Comparison of ENCODE assay signal across 8 cellular contexts in the genomic region with DNA sequence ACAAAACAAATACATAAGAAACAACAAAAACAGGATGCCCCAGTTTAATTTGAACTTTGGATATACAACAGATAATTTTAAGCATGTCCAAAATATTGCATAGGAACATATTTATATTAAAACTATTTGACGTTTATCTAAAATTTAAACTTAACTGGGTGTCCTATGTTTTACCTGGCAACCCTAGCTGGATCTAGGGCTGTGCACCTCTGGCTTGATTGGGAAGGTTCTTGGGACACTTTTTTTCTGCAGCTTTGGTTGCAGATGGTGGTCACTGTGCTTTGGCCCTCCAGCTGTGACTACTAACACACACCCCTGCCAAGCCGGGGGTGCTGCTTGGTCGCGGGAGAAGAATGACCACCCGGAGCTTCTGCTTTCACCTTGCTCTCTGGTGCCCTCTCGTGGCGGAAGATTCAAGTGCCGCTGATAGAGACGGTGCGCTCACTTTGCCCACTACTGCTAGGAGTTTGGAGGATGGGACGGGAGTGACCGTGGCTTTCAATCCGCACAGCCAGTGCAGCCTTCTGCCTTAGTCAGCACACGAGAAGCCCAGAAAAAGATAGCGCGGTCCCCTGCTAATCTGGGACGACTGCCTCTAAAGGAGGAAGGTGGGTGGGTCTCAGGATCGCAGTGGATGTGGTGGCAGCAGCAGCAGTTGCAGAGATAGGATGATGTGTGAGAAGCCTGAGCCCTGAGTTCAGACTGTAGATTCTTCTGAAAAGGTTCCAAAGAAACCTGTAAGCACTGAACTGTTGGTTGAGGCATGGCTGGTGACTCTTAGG. TPM values are rescaled to one million over a fixed set of nuclear protein-coding genes. Genes with fewer than 3 reads are reported as not detected.
A peak's percentile ranks its signal among the peaks of the same experiment; 100 is the strongest.
DNase-seq lines count a peak whose midpoint lies in the region; ATAC-seq, FAIRE-seq and TF ChIP-seq lines count a peak whose summit lies in the region.

No MANE protein-coding gene starts in this region.

- no peaks in the 10 kb centered on the region for H3K9me3 Mint-ChIP-seq in GM23338

- H3K4me3 ChIP-seq in AG10803 (ENCODE audit: low read length) (peak overlapping the region; percentile 47), GM23338 (peak overlapping the region; percentile 41), HepG2 (replicated peaks in 1 of 3; ENCODE audit: insufficient read depth in 1 of 3, low read depth in 2 of 3, low read length in 3 of 3) (no peak overlapping the region)

- H3K79me2 ChIP-seq in GM23338 (replicated peaks; ENCODE audit: insufficient read depth) (no peaks in the 10 kb centered on the region), HepG2 (ENCODE audit: insufficient read depth, low read length) (no peaks in the 10 kb centered on the region)

- TF ChIP-seq EP300 in HepG2 (IDR thresholded peaks at IDR 0.05; ENCODE audit: low read depth in 2 of 2, low read length in 2 of 2) (no peak), HepG2 (CRISPR knock-in tag; IDR thresholded peaks at IDR 0.05; ENCODE audit: borderline replicate concordance) (no peak)

- DNase-seq in AG10803 (ENCODE audit: low read depth) (peak; percentile 71), GM23338 (ENCODE audit: low spot score) (peak; percentile 94), NCI-H345 treated with DMSO at 0.1 percent for 48 hours (lab: John Stamatoyannopoulos, UW; ENCODE audit: unreplicated experiment) (peak; percentile 46), dedifferentiated amniotic fluid mesenchymal stem cell (ENCODE audit: extremely low spot score) (peak; percentile 31), HepG2 (ENCODE audit: low spot score) (peak; percentile 35)
- DNase-seq in activated CD4-positive, alpha-beta T cell treated with anti-CD3 and anti-CD28 coated beads, Interleukin-2, amount 50 U/mL, for 1 hour: peak; percentile 75
- peak; percentile 77 for DNase-seq in stimulated activated CD4-positive, alpha-beta T cell treated with anti-CD3 and anti-CD28 coated beads, Interleukin-4, amount 100 ng/mL, for 24 hours

- H3K27ac Mint-ChIP-seq in GM23338: no peak overlapping the region

- H3K36me3 ChIP-seq in GM23338 (ENCODE audit: insufficient read depth) (no peaks in the 10 kb centered on the region), HepG2 (replicated peaks in 1 of 2; ENCODE audit: control insufficient read depth in 1 of 2, insufficient read depth in 2 of 2, low read length in 2 of 2) (no peaks in the 10 kb centered on the region)

- peak overlapping the region; percentile 61; the same call in 2 of the 3 replicates for H3K4me3 Mint-ChIP-seq in GM23338

- intact Hi-C loops in HepG2 (cut with micrococcal nuclease; ENCODE audit: unreplicated experiment): no loop called here

- TF ChIP-seq RAD21 in HepG2 (CRISPR knock-in tag; IDR thresholded peaks at IDR 0.05): 0 out of 2 replicates have a peak, but pooled peaks have one; percentile 54

- in situ Hi-C loops in HepG2 (cut with HindIII; ENCODE audit: extremely low pct_ligation_motif_present, low pct_unique_long_range_greater_than_20kb): loop anchor here (5.0 kb wide), 1 partner anchor 216 kb away; no protein-coding TSS in a partner anchor

- no peaks in the 10 kb centered on the region for H3K4me1 ChIP-seq in GM23338 (ENCODE audit: insufficient read depth)
- H3K4me1 ChIP-seq in HepG2 (ENCODE audit: insufficient read depth, low read length): no peaks in the 10 kb centered on the region

- no peak overlapping the region for H3K27ac ChIP-seq in GM23338 (ENCODE audit: low read depth)
- no peak overlapping the region for H3K27ac ChIP-seq in HepG2 (ENCODE audit: extremely low read length, insufficient read depth, low read length)

- H3K9me3 ChIP-seq in HepG2 (ENCODE audit: low read length): no peaks in the 10 kb centered on the region

- no peaks in the 10 kb centered on the region for H3K9me2 ChIP-seq in GM23338 (ENCODE audit: insufficient read depth)

- peak overlapping the region; percentile 71 for H3K4me2 ChIP-seq in GM23338
- peak overlapping the region; percentile 40 for H3K4me2 ChIP-seq in HepG2 (ENCODE audit: low read depth, low read length)

- H3K36me3 Mint-ChIP-seq in GM23338 (ENCODE audit: low read depth): no peaks in the 10 kb centered on the region

- POLR2A ChIA-PET in HepG2 (lab: Yijun Ruan, JAX): no interaction called here

- BruUV-seq in HepG2 (replicated peaks; lab: Mats Ljungman, UMichigan): no TSS peak

- H3K27me3 ChIP-seq in GM23338 (ENCODE audit: insufficient read depth) (peaks cover 9% of the 10 kb centered on the region; the same call in 1 of the 2 replicates), HepG2 (ENCODE audit: control insufficient read depth in 1 of 2, insufficient read depth in 2 of 2, low read length in 2 of 2) (peaks cover 2 to 27% of the 10 kb centered on the region in 2 experiments; a peak in 4 of 5 replicates)

- ATAC-seq in GM23338: peak; percentile 98
- peak; percentile 90 for ATAC-seq in HepG2
- no peak for ATAC-seq in GM19328 (IDR thresholded peaks at IDR 0.05; ENCODE audit: unreplicated experiment)

- no peak overlapping the region for H3K9ac ChIP-seq in HepG2 (ENCODE audit: insufficient read depth, low read depth, low read length)

- peak; percentile 90 for TF ChIP-seq CTCF in AG10803 (conservative IDR thresholded peaks at IDR 0.05; ENCODE audit: low read length)
- peak; percentile 88 to 90 for TF ChIP-seq CTCF in GM23338 (conservative IDR thresholded peaks at IDR 0.05; ENCODE audit: low read depth in 2 of 2)
- TF ChIP-seq CTCF in HepG2 (CRISPR knock-in tag; IDR thresholded peaks at IDR 0.05): peak; percentile 91

- no peak for TF ChIP-seq POLR2A in HepG2 (IDR thresholded peaks at IDR 0.05; ENCODE audit: insufficient read depth in 1 of 2, low read depth in 2 of 2, low read length in 2 of 2)

- H3K4me1 Mint-ChIP-seq in GM23338: peaks cover 2% of the 10 kb centered on the region; the same call in 2 of the 3 replicates

- FAIRE-seq in HepG2 (lab: Jason Lieb, UNC): peak; percentile 56

- H2AFZ ChIP-seq in GM23338: peak overlapping the region; percentile 82
- H2AFZ ChIP-seq in HepG2 (ENCODE audit: low read length): no peak overlapping the region

- 9% methylated on average over 12 of the region's 18 CpGs for WGBS in HepG2 (ENCODE audit: low lambda C conversion rate)

- H4K20me1 ChIP-seq in GM23338 (replicated peaks; ENCODE audit: insufficient read depth) (no peaks in the 10 kb centered on the region), HepG2 (ENCODE audit: insufficient read depth, low read length) (no peaks in the 10 kb centered on the region)

- H3F3A ChIP-seq in GM23338 (replicated peaks; ENCODE audit: low read depth): no peaks in the 10 kb centered on the region

- CTCF ChIA-PET in HepG2 (lab: Yijun Ruan, JAX; ENCODE audit: low intra/inter-chr PET ratio, low total read pairs): interaction anchor here (1.2 to 1.3 kb wide), 2 partner anchors 61 to 215 kb away, joined by 3 to 9 read pairs; no protein-coding TSS in a partner anchor

- peaks cover 12% of the 10 kb centered on the region for H3K27me3 Mint-ChIP-seq in GM23338 (ENCODE audit: insufficient read depth, low read depth, poor library complexity)

TF ChIP-seq in GM23338, 12 proteins besides CTCF, POLR2A, EP300 and RAD21 (continues in another document):
- no peak for TF ChIP-seq JUNB (IDR thresholded peaks at IDR 0.05; ENCODE audit: unreplicated experiment)
- TF ChIP-seq, protein P1, sequence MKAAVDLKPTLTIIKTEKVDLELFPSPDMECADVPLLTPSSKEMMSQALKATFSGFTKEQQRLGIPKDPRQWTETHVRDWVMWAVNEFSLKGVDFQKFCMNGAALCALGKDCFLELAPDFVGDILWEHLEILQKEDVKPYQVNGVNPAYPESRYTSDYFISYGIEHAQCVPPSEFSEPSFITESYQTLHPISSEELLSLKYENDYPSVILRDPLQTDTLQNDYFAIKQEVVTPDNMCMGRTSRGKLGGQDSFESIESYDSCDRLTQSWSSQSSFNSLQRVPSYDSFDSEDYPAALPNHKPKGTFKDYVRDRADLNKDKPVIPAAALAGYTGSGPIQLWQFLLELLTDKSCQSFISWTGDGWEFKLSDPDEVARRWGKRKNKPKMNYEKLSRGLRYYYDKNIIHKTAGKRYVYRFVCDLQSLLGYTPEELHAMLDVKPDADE (IDR thresholded peaks at IDR 0.05): no peak

TF ChIP-seq in HepG2, 621 proteins besides CTCF, POLR2A, EP300 and RAD21:
- TF ChIP-seq ZNF432 (CRISPR knock-in tag; IDR thresholded peaks at IDR 0.05; ENCODE audit: borderline replicate concordance): no peak
- TF ChIP-seq CENPX (CRISPR knock-in tag; IDR thresholded peaks at IDR 0.05): no peak
- TF ChIP-seq STAG1 (CRISPR knock-in tag; IDR thresholded peaks at IDR 0.05): peak; percentile 70
- peak; percentile 52; the same call in 1 of the 2 replicates for TF ChIP-seq SMC3 (IDR thresholded peaks at IDR 0.05; ENCODE audit: low read length)

RNA-seq across cellular contexts. Expression of gene SPACA3, which starts 6.7 kb away (rescaled TPM):
- total RNA-seq in GM23338 (2014; rRNA removed; shearing (Covaris generic)): not detected in 2 replicates
- polyA plus RNA-seq in GM23338 (2016; fragmentation: Nextera tagmentation; extraction: Ambion mirVana) (not detected in 2 replicates), HepG2 (2011; rRNA removed) (not detected in 2 replicates)
- not detected in 2 replicates for total RNA-seq in HepG2 (2016; rRNA removed; fragmentation: Illumina TruSeq; extraction: Trizol)
- not detected in 2 replicates for total RNA-seq in HepG2 (2016; cell fraction: cytosol; rRNA removed; fragmentation: Illumina TruSeq; extraction: Trizol; ENCODE audit: low read depth)
- total RNA-seq in HepG2 (2016; cell fraction: insoluble cytoplasmic fraction; rRNA removed; fragmentation: Illumina TruSeq; extraction: Trizol): not detected in 2 replicates
- total RNA-seq in HepG2 (2016; cell fraction: membrane; rRNA removed; fragmentation: Illumina TruSeq; extraction: Trizol): not detected in 2 replicates
- total RNA-seq in HepG2 (2016; cell fraction: nucleus; rRNA removed; fragmentation: Illumina TruSeq; extraction: Trizol): not detected in 2 replicates
- not detected in 2 replicates for polyA plus RNA-seq in HepG2 (2011; cell fraction: cytosol; rRNA removed)
- not detected in 2 replicates for polyA plus RNA-seq in HepG2 (2011; cell fraction: nucleus; rRNA removed)
- polyA plus RNA-seq in HepG2 (2012): not detected in 2 replicates
- polyA plus RNA-seq in HepG2 (2016; cell fraction: cytosol; fragmentation: Illumina TruSeq; extraction: Trizol; ENCODE audit: low read depth): not detected in 2 replicates
- not detected in 2 replicates for polyA plus RNA-seq in HepG2 (2016; cell fraction: insoluble cytoplasmic fraction; fragmentation: Illumina TruSeq; extraction: Trizol; ENCODE audit: low read depth)
- not detected in 2 replicates for polyA plus RNA-seq in HepG2 (2016; cell fraction: membrane; fragmentation: Illumina TruSeq; extraction: Trizol; ENCODE audit: low read depth)
- not detected in 2 replicates for polyA plus RNA-seq in HepG2 (2016; cell fraction: nucleus; fragmentation: Illumina TruSeq; extraction: Trizol; ENCODE audit: insufficient read depth, low read depth)
- not detected in 2 replicates for polyA minus RNA-seq in HepG2 (2011; rRNA and poly(A)+ RNA removed; ENCODE audit: low replicate concordance)
- polyA minus RNA-seq in HepG2 (2011; cell fraction: cytosol; rRNA and poly(A)+ RNA removed): not detected in 2 replicates
- polyA minus RNA-seq in HepG2 (2011; cell fraction: nucleus; rRNA and poly(A)+ RNA removed): not detected in 2 replicates

Comparison
In these comparisons a context has a peak if more than half of its experiments do, and no peak if none do; other contexts are left out.
1. DNase-seq: peak in every context shown above with its lines; median percentile 94 in GM23338; 77 in stimulated activated CD4-positive, alpha-beta T cell treated with anti-CD3 and anti-CD28 coated beads, Interleukin-4, amount 100 ng/mL, for 24 hours; 75 in activated CD4-positive, alpha-beta T cell treated with anti-CD3 and anti-CD28 coated beads, Interleukin-2, amount 50 U/mL, for 1 hour; 71 in AG10803; 46 in NCI-H345 treated with DMSO at 0.1 percent for 48 hours; 35 in HepG2; 31 in dedifferentiated amniotic fluid mesenchymal stem cell.
2. H3K4me3 ChIP-seq: peak in AG10803 (single experiment) and GM23338 (single experiment); none in HepG2 (0 of 3).
3. Peak in every context shown above with its lines, with median percentiles within 50 percentile points of each other: CTCF ChIP-seq.